In the genomic region with DNA sequence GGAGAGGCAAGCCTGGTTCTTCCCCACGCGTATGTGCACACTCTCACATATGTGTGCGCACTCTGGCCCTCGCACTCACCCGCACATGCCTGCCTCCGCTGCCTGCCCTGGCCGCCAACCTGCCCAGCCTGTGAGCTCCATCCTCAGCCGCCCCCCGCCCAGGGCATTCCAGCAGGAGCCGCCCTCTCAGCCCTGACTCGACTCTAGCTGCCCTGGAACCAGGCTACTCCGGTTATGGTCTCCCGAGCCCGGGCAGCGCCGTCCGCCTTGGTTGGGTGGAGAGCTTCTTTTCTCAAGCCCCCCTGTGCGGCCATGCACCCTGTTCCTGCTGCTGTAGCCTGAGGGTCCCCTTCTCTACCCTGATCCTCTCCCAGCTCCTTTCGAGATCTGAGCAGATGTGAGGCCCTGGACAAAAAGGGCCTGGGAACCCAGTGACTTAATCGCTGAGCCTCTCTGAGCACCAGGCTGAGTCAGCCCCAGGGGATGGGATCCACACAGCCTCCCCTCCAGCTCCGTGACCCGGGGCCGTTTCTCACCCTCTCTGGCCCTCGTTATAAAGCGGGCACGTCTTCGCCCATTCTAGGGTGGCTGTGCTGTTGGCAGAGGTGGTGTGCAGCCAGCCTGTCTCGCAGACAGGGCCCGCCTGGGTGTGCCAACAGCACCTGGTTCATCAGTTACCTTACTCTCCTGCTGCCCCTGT, we compare ENCODE assay signal across 22 cellular contexts.
DNase-seq lines count a peak whose midpoint lies in the region; ATAC-seq and TF ChIP-seq lines count a peak whose summit lies in the region.
"Had no signal": no experiment of that assay in that cellular context is flagged by ENCODE, and none has a peak within 500 bp of the region (broad histone marks: within the 10 kb centered on the region; RNA-seq: fewer than 3 reads in every experiment).

No MANE protein-coding gene starts in this region.

- no peak overlapping the region for H3K27ac Mint-ChIP-seq in osteocyte (ENCODE audit: unreplicated experiment)
- H3K27ac Mint-ChIP-seq: CD8-positive, alpha-beta T cell had no signal

- ATAC-seq in heart right ventricle (peak in 6 of 8 donors; percentile 16 to 61 (median 37)), aorta (ENCODE audit: low FRiP score) (peak; percentile 21), GM18502 (IDR thresholded peaks at IDR 0.05; ENCODE audit: poor library complexity, unreplicated experiment) (no peak), GM21390 (IDR thresholded peaks at IDR 0.05; ENCODE audit: unreplicated experiment) (no peak)
- ATAC-seq: CD8-positive, alpha-beta T cell; Right ventricle myocardium inferior had no signal

- peak overlapping the region in 1 of 10 donors; percentile 44 for H3K27ac ChIP-seq in heart right ventricle
- no peak overlapping the region for H3K27ac ChIP-seq in left ventricle myocardium inferior (replicated peaks)
- no peak overlapping the region for H3K27ac ChIP-seq in aorta (ENCODE audit: low read depth in 1 of 2, low read length in 2 of 2)
- H3K27ac ChIP-seq: Peyer's patch had no signal

- TF ChIP-seq CTCF in heart right ventricle (IDR thresholded peaks at IDR 0.05) (no peak), left ventricle myocardium inferior (IDR thresholded peaks at IDR 0.05; ENCODE audit: borderline replicate concordance) (no peak), osteocyte (IDR thresholded peaks at IDR 0.05) (no peak)

- no peak overlapping the region for H3K4me3 Mint-ChIP-seq in osteocyte (ENCODE audit: unreplicated experiment)
- H3K4me3 Mint-ChIP-seq: CD8-positive, alpha-beta T cell had no signal

- DNase-seq in heart right ventricle (no peak), left ventricle myocardium inferior (no peak), left kidney (ENCODE audit: low read depth, low spot score) (peak; percentile 46), osteocyte (ENCODE audit: extremely low spot score, unreplicated experiment) (peak; percentile 84), aorta (no peak), RPMI8226 (no peak)
- DNase-seq: AML-193, C1 segment of cervical spinal cord, Calu3, GDM1, Karpas-422, MV-4-11, NCI-H1417, NCI-H1694 treated with DMSO at 0.1 percent for 48 hours, NCI-H2081 treated with DMSO at 0.1 percent for 48 hours, NCI-H2171 treated with DMSO at 0.1 percent for 48 hours, NCI-H524 treated with DMSO at 0.1 percent for 48 hours, Peyer's patch had no signal

- no peaks in the 10 kb centered on the region for H3K4me1 ChIP-seq in heart right ventricle
- no peaks in the 10 kb centered on the region for H3K4me1 ChIP-seq in left ventricle myocardium inferior
- no peaks in the 10 kb centered on the region for H3K4me1 ChIP-seq in aorta (ENCODE audit: control insufficient read depth in 1 of 2, insufficient read depth in 2 of 2, low read length in 2 of 2)
- H3K4me1 ChIP-seq: Peyer's patch had no signal

- no peak overlapping the region for H3K4me3 ChIP-seq in heart right ventricle
- no peak overlapping the region for H3K4me3 ChIP-seq in left ventricle myocardium inferior
- H3K4me3 ChIP-seq in aorta (ENCODE audit: low read length in 2 of 2): no peak overlapping the region
- H3K4me3 ChIP-seq: Peyer's patch had no signal

- no peaks in the 10 kb centered on the region for H3K36me3 Mint-ChIP-seq in osteocyte (ENCODE audit: unreplicated experiment)
- H3K36me3 Mint-ChIP-seq: CD8-positive, alpha-beta T cell had no signal

- H3K9me3 Mint-ChIP-seq in osteocyte (ENCODE audit: unreplicated experiment): no peaks in the 10 kb centered on the region
- H3K9me3 Mint-ChIP-seq: CD8-positive, alpha-beta T cell had no signal

- intact Hi-C loops in heart right ventricle (cut with DNase I) (no loop called here), left ventricle myocardium inferior (cut with micrococcal nuclease) (no loop called here), aorta (cut with DNase I) (no loop called here)

- H3K9me3 ChIP-seq in heart right ventricle: no peaks in the 10 kb centered on the region
- no peaks in the 10 kb centered on the region for H3K9me3 ChIP-seq in left ventricle myocardium inferior (replicated peaks)
- H3K9me3 ChIP-seq in aorta (ENCODE audit: control insufficient read depth, low read length): no peaks in the 10 kb centered on the region
- H3K9me3 ChIP-seq: Peyer's patch had no signal

- H3K27me3 ChIP-seq in heart right ventricle (peaks cover 0 to 73% (median 43%) of the 10 kb centered on the region in 7 donors), left ventricle myocardium inferior (ENCODE audit: low read depth) (peaks cover 90% of the 10 kb centered on the region), aorta (ENCODE audit: control insufficient read depth in 1 of 2, insufficient read depth in 2 of 2, low read length in 1 of 2) (no peaks in the 10 kb centered on the region)
- H3K27me3 ChIP-seq: Peyer's patch had no signal

- no peaks in the 10 kb centered on the region for H3K36me3 ChIP-seq in heart right ventricle
- no peaks in the 10 kb centered on the region for H3K36me3 ChIP-seq in left ventricle myocardium inferior
- H3K36me3 ChIP-seq in aorta (ENCODE audit: control insufficient read depth in 1 of 2, insufficient read depth in 2 of 2, low read length in 1 of 2): no peaks in the 10 kb centered on the region
- H3K36me3 ChIP-seq: Peyer's patch had no signal

- 85 to 90% methylated on average over 29 of the region's 29 CpGs for WGBS in heart right ventricle, 2 donors
- WGBS in aorta, 2 donors: 76 to 78% methylated on average over 29 of the region's 29 CpGs

- no peaks in the 10 kb centered on the region for H3K4me1 Mint-ChIP-seq in osteocyte (ENCODE audit: unreplicated experiment)

- H3K27me3 Mint-ChIP-seq in osteocyte (ENCODE audit: unreplicated experiment): no peaks in the 10 kb centered on the region

Comparison
In these comparisons a context has a peak if more than half of its experiments do, and no peak if none do; other contexts are left out.
1. ATAC-seq: peak in heart right ventricle (6 of 8) and aorta (single experiment); none in GM18502 (single experiment) and GM21390 (single experiment).
2. DNase-seq: peak in left kidney (single experiment) and osteocyte (single experiment); none in heart right ventricle (0 of 2), left ventricle myocardium inferior (single experiment), aorta (0 of 2) and RPMI8226 (single experiment).